In genomic region chr15:98758224-98758623, GRCh38 we compare ENCODE assay signal across 21 cellular contexts.
A peak's percentile ranks its signal among the peaks of the same experiment; 100 is the strongest.
DNase-seq lines count a peak whose midpoint lies in the region; ATAC-seq, FAIRE-seq and TF ChIP-seq lines count a peak whose summit lies in the region.
"Had no signal": no experiment of that assay in that cellular context is flagged by ENCODE, and none has a peak within 500 bp of the region (broad histone marks: within the 10 kb centered on the region; RNA-seq: fewer than 3 reads in every experiment).

No MANE protein-coding gene starts in this region.

- peaks cover 34% of the 10 kb centered on the region for H3K4me1 Mint-ChIP-seq in astrocyte (ENCODE audit: low read depth, unreplicated experiment)
- peaks cover 27% of the 10 kb centered on the region for H3K4me1 Mint-ChIP-seq in nephron progenitor cell
- H3K4me1 Mint-ChIP-seq in activated T-cell treated with anti-CD3 and anti-CD28 coated beads, Interleukin-2, amount 50 U/mL, for 4 hours (ENCODE audit: low read depth), result peaks cover 24% of the 10 kb centered on the region
- H3K4me1 Mint-ChIP-seq in CD8-positive, alpha-beta T cell (ENCODE audit: low read depth), result peaks cover 42% of the 10 kb centered on the region

- H3K79me2 ChIP-seq in astrocyte (ENCODE audit: insufficient read depth, low read length), result peaks cover 100% of the 10 kb centered on the region

- H3K9me3 Mint-ChIP-seq in astrocyte (ENCODE audit: unreplicated experiment) (no peaks in the 10 kb centered on the region), nephron progenitor cell (no peaks in the 10 kb centered on the region)
- H3K9me3 Mint-ChIP-seq in activated T-cell treated with anti-CD3 and anti-CD28 coated beads, Interleukin-2, amount 50 U/mL, for 4 hours, result no peaks in the 10 kb centered on the region
- H3K9me3 Mint-ChIP-seq in CD8-positive, alpha-beta T cell, result no peaks in the 10 kb centered on the region

- H3K4me1 ChIP-seq in RWPE2 (ENCODE audit: insufficient read depth, poor library complexity, severe bottlenecking), result peaks cover 49% of the 10 kb centered on the region
- H3K4me1 ChIP-seq in astrocyte (ENCODE audit: insufficient read depth, low read length), result peaks cover 9% of the 10 kb centered on the region
- no peaks in the 10 kb centered on the region for H3K4me1 ChIP-seq in CD8-positive, alpha-beta T cell (ENCODE audit: insufficient read depth, low read length)

- ATAC-seq in RWPE2 (ENCODE audit: low read depth), result no peak
- no peak for ATAC-seq in activated T-cell treated with anti-CD3 and anti-CD28 coated beads, Interleukin-2, amount 50 U/mL, for 4 hours
- no peak for ATAC-seq in CD8-positive, alpha-beta T cell
- ATAC-seq: Right ventricle myocardium inferior had no signal

- H3K4me3 Mint-ChIP-seq in astrocyte (ENCODE audit: unreplicated experiment) (no peak overlapping the region), nephron progenitor cell (no peak overlapping the region)
- no peak overlapping the region for H3K4me3 Mint-ChIP-seq in activated T-cell treated with anti-CD3 and anti-CD28 coated beads, Interleukin-2, amount 50 U/mL, for 4 hours
- H3K4me3 Mint-ChIP-seq in CD8-positive, alpha-beta T cell, result no peak overlapping the region
- H3K4me3 Mint-ChIP-seq: IgD-negative memory B cell had no signal

- CTCF ChIA-PET in CD8-positive, alpha-beta T cell (lab: Charles Lee), result interaction anchor here (1.0 kb wide), 1 partner anchor 21 kb away, joined by 3 read pairs; no protein-coding TSS in a partner anchor

- no peaks in the 10 kb centered on the region for H3K36me3 ChIP-seq in RWPE2 (ENCODE audit: low read depth)
- H3K36me3 ChIP-seq in astrocyte (ENCODE audit: insufficient read depth, low read length), result no peaks in the 10 kb centered on the region
- H3K36me3 ChIP-seq in CD8-positive, alpha-beta T cell (ENCODE audit: insufficient read depth, low read length), result no peaks in the 10 kb centered on the region
- H3K36me3 ChIP-seq: HAP-1, MG63 had no signal

- no peak overlapping the region for H2AFZ ChIP-seq in astrocyte (ENCODE audit: low read depth, low read length)
- H2AFZ ChIP-seq: PC-9 had no signal

- H3K27me3 Mint-ChIP-seq in astrocyte (ENCODE audit: low read depth, unreplicated experiment) (no peaks in the 10 kb centered on the region), nephron progenitor cell (ENCODE audit: low read depth, poor library complexity) (no peaks in the 10 kb centered on the region)
- no peaks in the 10 kb centered on the region for H3K27me3 Mint-ChIP-seq in activated T-cell treated with anti-CD3 and anti-CD28 coated beads, Interleukin-2, amount 50 U/mL, for 4 hours (ENCODE audit: low read depth)
- H3K27me3 Mint-ChIP-seq in CD8-positive, alpha-beta T cell (ENCODE audit: low read depth), result no peaks in the 10 kb centered on the region
- H3K27me3 Mint-ChIP-seq: IgD-negative memory B cell had no signal

- H3K9ac ChIP-seq in astrocyte (ENCODE audit: low read length), result no peak overlapping the region

- no peak overlapping the region for H3K4me2 ChIP-seq in astrocyte (ENCODE audit: low read length)
- H3K4me2 ChIP-seq: PC-9 had no signal

- intact Hi-C loops in CD8-positive, alpha-beta T cell (cut with DNase I, micrococcal nuclease), result no loop called here

- H3K27ac Mint-ChIP-seq in astrocyte (ENCODE audit: unreplicated experiment) (peak overlapping the region; percentile 73), nephron progenitor cell (peak overlapping the region; percentile 81)
- H3K27ac Mint-ChIP-seq in CD8-positive, alpha-beta T cell, result no peak overlapping the region
- H3K27ac Mint-ChIP-seq: IgD-negative memory B cell had no signal

- no peaks in the 10 kb centered on the region for H3K27me3 ChIP-seq in RWPE2 (ENCODE audit: insufficient read depth, poor library complexity, severe bottlenecking)
- H3K27me3 ChIP-seq in astrocyte (ENCODE audit: insufficient read depth, low read length), result no peaks in the 10 kb centered on the region
- H3K27me3 ChIP-seq in CD8-positive, alpha-beta T cell (ENCODE audit: insufficient read depth, low read length), result no peaks in the 10 kb centered on the region
- H3K27me3 ChIP-seq: MG63 had no signal

- no peak for TF ChIP-seq CTCF in RWPE2 (IDR thresholded peaks at IDR 0.05; ENCODE audit: poor library complexity, severe bottlenecking)
- TF ChIP-seq CTCF in astrocyte (IDR thresholded peaks at IDR 0.05; ENCODE audit: insufficient read depth, low read depth, low read length), result no peak
- TF ChIP-seq CTCF in nephron progenitor cell (IDR thresholded peaks at IDR 0.05), result no peak
- TF ChIP-seq CTCF in CD8-positive, alpha-beta T cell (IDR thresholded peaks at IDR 0.05), result no peak

- H4K20me1 ChIP-seq in astrocyte (ENCODE audit: insufficient read depth, low read length), result peaks cover 72% of the 10 kb centered on the region

- H3K9me3 ChIP-seq in RWPE2 (ENCODE audit: severe bottlenecking) (no peaks in the 10 kb centered on the region), astrocyte (ENCODE audit: insufficient read depth, low read depth, low read length) (no peaks in the 10 kb centered on the region)
- H3K9me3 ChIP-seq in CD8-positive, alpha-beta T cell (ENCODE audit: low read length), result no peaks in the 10 kb centered on the region
- H3K9me3 ChIP-seq: HAP-1, MG63 had no signal

- H3K36me3 Mint-ChIP-seq in astrocyte (ENCODE audit: low read depth, unreplicated experiment), result no peaks in the 10 kb centered on the region
- no peaks in the 10 kb centered on the region for H3K36me3 Mint-ChIP-seq in nephron progenitor cell (ENCODE audit: low read depth)
- no peaks in the 10 kb centered on the region for H3K36me3 Mint-ChIP-seq in activated T-cell treated with anti-CD3 and anti-CD28 coated beads, Interleukin-2, amount 50 U/mL, for 4 hours (ENCODE audit: insufficient read depth)
- H3K36me3 Mint-ChIP-seq in CD8-positive, alpha-beta T cell, result no peaks in the 10 kb centered on the region

- DNase-seq in NCI-H2171 treated with DMSO at 0.1 percent for 48 hours (lab: John Stamatoyannopoulos, UW) (peak; percentile 10), NCI-H2171 (lab: John Stamatoyannopoulos, UW) (no peak), RWPE2 (ENCODE audit: low spot score) (no peak), astrocyte (ENCODE audit: low read depth) (no peak), nephron progenitor cell (no peak), HT-29 (ENCODE audit: low spot score) (no peak)
- DNase-seq in activated T-cell treated with anti-CD3 and anti-CD28 coated beads, Interleukin-2, amount 50 U/mL, for 4 hours, result no peak
- DNase-seq in CD8-positive, alpha-beta T cell, result no peak
- DNase-seq: COR-L47, Kasumi-1, MG63, NCI-H1048, NCI-H1436 treated with DMSO at 0.1 percent for 48 hours, NCI-H2029 treated with DMSO at 0.1 percent for 48 hours, NCI-H774, PC-9 had no signal

- FAIRE-seq in astrocyte (lab: Jason Lieb, UNC), result no peak
- FAIRE-seq: G401.6 had no signal

- POLR2A ChIA-PET in CD8-positive, alpha-beta T cell (lab: Charles Lee), result no interaction called here

- H3K27ac ChIP-seq in RWPE2 (ENCODE audit: poor library complexity, severe bottlenecking) (peak overlapping the region; percentile 48), astrocyte (ENCODE audit: low read depth, low read length) (no peak overlapping the region)
- H3K27ac ChIP-seq in CD8-positive, alpha-beta T cell (ENCODE audit: low read depth, low read length), result no peak overlapping the region
- H3K27ac ChIP-seq: 22Rv1, PC-9 had no signal

- H3K4me3 ChIP-seq in RWPE2 (ENCODE audit: severe bottlenecking), result no peak overlapping the region
- no peak overlapping the region for H3K4me3 ChIP-seq in astrocyte (ENCODE audit: insufficient read depth, low read depth, low read length)
- no peak overlapping the region for H3K4me3 ChIP-seq in CD8-positive, alpha-beta T cell (ENCODE audit: low read depth, low read length)
- H3K4me3 ChIP-seq: HAP-1, MG63, PC-9 had no signal
